ENCODE assay signal across 9 cellular contexts in the genomic region with DNA sequence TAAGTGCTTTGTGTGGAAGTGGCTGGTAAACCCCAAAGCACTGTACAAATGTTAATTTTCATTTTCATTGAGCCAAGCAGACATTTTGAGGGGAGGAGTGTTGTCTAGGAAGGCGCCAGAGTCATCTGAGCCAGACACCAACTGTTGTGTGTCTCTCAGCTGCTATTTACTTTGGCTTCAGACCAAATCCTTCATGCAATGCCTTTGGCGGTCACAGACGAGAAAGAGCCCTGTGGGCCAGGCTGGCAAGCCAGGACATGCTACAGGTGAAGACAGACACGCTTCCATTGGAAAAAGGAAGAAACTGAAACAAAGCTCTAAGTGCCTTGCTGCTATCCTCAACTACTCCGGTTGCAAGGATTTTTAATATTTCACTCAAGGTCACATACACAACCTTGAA.
A peak's percentile ranks its signal among the peaks of the same experiment; 100 is the strongest.
DNase-seq lines count a peak whose midpoint lies in the region; ATAC-seq and TF ChIP-seq lines count a peak whose summit lies in the region.
"Had no signal": no experiment of that assay in that cellular context is flagged by ENCODE, and none has a peak within 500 bp of the region (broad histone marks: within the 10 kb centered on the region; RNA-seq: fewer than 3 reads in every experiment).

No MANE protein-coding gene starts in this region.

- no peak overlapping the region for H3K27ac Mint-ChIP-seq in CD8-positive, alpha-beta memory T cell
- H3K27ac Mint-ChIP-seq: activated naive CD8-positive, alpha-beta T cell treated with anti-CD3 and anti-CD28 coated beads, Interleukin-2, amount 10 ng/mL, durations not matched to agents 7 days and 5 days had no signal

- peak; percentile 87 for ATAC-seq in mucosa of descending colon

- CTCF ChIA-PET in CD8-positive, alpha-beta memory T cell (lab: Charles Lee), result no interaction called here
- CTCF ChIA-PET in A673 (lab: Charles Lee), result no interaction called here

- peaks cover 3 to 47% (median 19%) of the 10 kb centered on the region in 3 donors for H3K36me3 Mint-ChIP-seq in CD8-positive, alpha-beta memory T cell

- H3K9me3 ChIP-seq in mucosa of descending colon (peaks cover 4% of the 10 kb centered on the region), A673 (ENCODE audit: low read depth, low read length, poor library complexity, severe bottlenecking) (peaks cover 7% of the 10 kb centered on the region)
- H3K9me3 ChIP-seq in CD8-positive, alpha-beta memory T cell (ENCODE audit: low read length), result peaks cover 9% of the 10 kb centered on the region

- peaks cover 15% of the 10 kb centered on the region for H3K4me1 ChIP-seq in mucosa of descending colon (ENCODE audit: low read depth)
- H3K4me1 ChIP-seq in CD8-positive, alpha-beta memory T cell (ENCODE audit: insufficient read depth, low read length), result no peaks in the 10 kb centered on the region
- no peaks in the 10 kb centered on the region for H3K4me1 ChIP-seq in A673 (ENCODE audit: insufficient read depth, low read length, poor library complexity, severe bottlenecking)

- DNase-seq in DMS153 (lab: John Stamatoyannopoulos, UW) (peak; percentile 98), NCI-H1694 treated with DMSO at 0.1 percent for 48 hours (lab: John Stamatoyannopoulos, UW) (peak; percentile 85), SHP77 (lab: John Stamatoyannopoulos, UW) (peak; percentile 99), mucosa of descending colon (peak; percentile 63 to 65 (median 65)), iPS-NIHi7 (ENCODE audit: extremely low spot score) (no peak), A673 (ENCODE audit: low spot score) (no peak), SIG-M5 treated with dmso at 0.1 percent for 504 hours (lab: John Stamatoyannopoulos, UW; ENCODE audit: unreplicated experiment) (no peak)
- no peak for DNase-seq in CD8-positive, alpha-beta memory T cell
- DNase-seq: activated naive CD8-positive, alpha-beta T cell treated with anti-CD3 and anti-CD28 coated beads, Interleukin-2, amount 10 ng/mL, durations not matched to agents 7 days and 5 days had no signal

- peaks cover 9 to 26% (median 22%) of the 10 kb centered on the region in 5 donors for H3K9me3 Mint-ChIP-seq in CD8-positive, alpha-beta memory T cell

- no peaks in the 10 kb centered on the region for H3K27me3 Mint-ChIP-seq in CD8-positive, alpha-beta memory T cell
- H3K27me3 Mint-ChIP-seq: activated naive CD8-positive, alpha-beta T cell treated with anti-CD3 and anti-CD28 coated beads, Interleukin-2, amount 10 ng/mL, durations not matched to agents 7 days and 5 days had no signal

- H3K27ac ChIP-seq in CD8-positive, alpha-beta memory T cell (ENCODE audit: low read depth, low read length), result no peak overlapping the region
- no peak overlapping the region for H3K27ac ChIP-seq in A673 (ENCODE audit: low read depth, low read length, poor library complexity, severe bottlenecking)

- H3K4me3 Mint-ChIP-seq in CD8-positive, alpha-beta memory T cell, result no peak overlapping the region
- H3K4me3 Mint-ChIP-seq: activated naive CD8-positive, alpha-beta T cell treated with anti-CD3 and anti-CD28 coated beads, Interleukin-2, amount 10 ng/mL, durations not matched to agents 7 days and 5 days had no signal

- TF ChIP-seq CTCF in mucosa of descending colon (IDR thresholded peaks at IDR 0.05) (no peak), A673 (conservative IDR thresholded peaks at IDR 0.05; ENCODE audit: low read depth, low read length) (no peak)

- H3K4me3 ChIP-seq in mucosa of descending colon, result no peak overlapping the region
- no peak overlapping the region for H3K4me3 ChIP-seq in CD8-positive, alpha-beta memory T cell (ENCODE audit: low read length)
- H3K4me3 ChIP-seq in A673 (ENCODE audit: low read depth, low read length, poor library complexity, severe bottlenecking), result no peak overlapping the region

- intact Hi-C loops in mucosa of descending colon (cut with DNase I, micrococcal nuclease), result loop anchor here in 1 of 2 donors (10.0 kb wide), 1 partner anchor 112 kb away; the partner anchor contains the start of gene CDC42EP3
- intact Hi-C loops in A673 (cut with micrococcal nuclease; ENCODE audit: unreplicated experiment), result no loop called here

- POLR2A ChIA-PET in CD8-positive, alpha-beta memory T cell (lab: Charles Lee), result no interaction called here
- POLR2A ChIA-PET in A673 (lab: Charles Lee; ENCODE audit: low non-redundant PET), result no interaction called here

- H3K36me3 ChIP-seq in mucosa of descending colon (ENCODE audit: low read depth), result no peaks in the 10 kb centered on the region
- no peaks in the 10 kb centered on the region for H3K36me3 ChIP-seq in CD8-positive, alpha-beta memory T cell (ENCODE audit: insufficient read depth, low read length)
- H3K36me3 ChIP-seq in A673 (ENCODE audit: insufficient read depth, low read length, poor library complexity, severe bottlenecking), result no peaks in the 10 kb centered on the region

- H3K4me1 Mint-ChIP-seq in CD8-positive, alpha-beta memory T cell, result no peaks in the 10 kb centered on the region
- H3K4me1 Mint-ChIP-seq: activated naive CD8-positive, alpha-beta T cell treated with anti-CD3 and anti-CD28 coated beads, Interleukin-2, amount 10 ng/mL, durations not matched to agents 7 days and 5 days had no signal

- no TSS peak for BruUV-seq in A673 (replicated peaks; lab: Mats Ljungman, UMichigan)

- H3K27me3 ChIP-seq in CD8-positive, alpha-beta memory T cell (ENCODE audit: insufficient read depth, low read length, poor library complexity, severe bottlenecking), result no peaks in the 10 kb centered on the region
- peaks cover 11% of the 10 kb centered on the region for H3K27me3 ChIP-seq in A673 (replicated peaks; ENCODE audit: insufficient read depth, low read depth, low read length, poor library complexity)

Comparison
In these comparisons a context has a peak if more than half of its experiments do, and no peak if none do; other contexts are left out.
1. DNase-seq: peak in DMS153 (single experiment), NCI-H1694 treated with DMSO at 0.1 percent for 48 hours (single experiment), SHP77 (2 of 2) and mucosa of descending colon (3 of 3); none in CD8-positive, alpha-beta memory T cell (0 of 5), iPS-NIHi7 (single experiment), A673 (single experiment) and SIG-M5 treated with dmso at 0.1 percent for 504 hours (single experiment).